In the genomic region with DNA sequence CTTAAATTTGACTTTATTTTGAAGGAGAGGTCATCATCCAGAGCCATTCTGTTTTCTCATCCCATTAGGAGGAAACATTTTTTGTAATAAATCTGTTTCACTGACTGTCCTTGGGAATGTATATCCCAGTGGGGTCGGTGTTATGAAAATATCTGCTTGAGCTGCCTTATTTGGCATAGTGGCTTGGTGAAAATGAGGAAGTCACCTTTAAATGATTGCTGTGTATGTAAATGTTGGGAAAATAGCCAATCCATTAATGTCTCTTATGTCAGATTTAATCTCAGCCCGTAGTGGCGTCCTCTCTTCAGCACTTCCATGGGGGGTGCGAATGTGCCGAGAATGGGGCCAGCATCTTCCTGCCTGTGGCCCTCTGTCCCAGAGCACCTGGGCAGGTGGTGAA, we compare ENCODE assay signal across 29 cellular contexts. TPM values are rescaled to one million over a fixed set of nuclear protein-coding genes. Genes with fewer than 3 reads are reported as not detected.
A peak's percentile ranks its signal among the peaks of the same experiment; 100 is the strongest.
DNase-seq lines count a peak whose midpoint lies in the region; ATAC-seq and TF ChIP-seq lines count a peak whose summit lies in the region.
"Had no signal": no experiment of that assay in that cellular context is flagged by ENCODE, and none has a peak within 500 bp of the region (broad histone marks: within the 10 kb centered on the region; RNA-seq: fewer than 3 reads in every experiment).

No MANE protein-coding gene starts in this region.

- no peak overlapping the region for H3K9ac ChIP-seq in endodermal cell (ENCODE audit: extremely low read depth, low read length, poor library complexity, severe bottlenecking)

- no peaks in the 10 kb centered on the region for H3K9me3 Mint-ChIP-seq in activated naive CD8-positive, alpha-beta T cell (ENCODE audit: low read depth)
- no peaks in the 10 kb centered on the region for H3K9me3 Mint-ChIP-seq in activated naive CD8-positive, alpha-beta T cell treated with anti-CD3 and anti-CD28 coated beads, Interleukin-2, amount 50 U/mL, for 24 hours
- H3K9me3 Mint-ChIP-seq in endodermal cell: no peaks in the 10 kb centered on the region
- H3K9me3 Mint-ChIP-seq: activated CD4-positive, alpha-beta T cell treated with anti-CD3 and anti-CD28 coated beads, Interleukin-2, amount 10 ng/mL, durations not matched to agents 7 days and 5 days; effector memory CD8-positive, alpha-beta T cell; HFFc6; IgD-negative memory B cell; T-helper 1 cell treated with Interleukin-12 subunit alpha and Interleukin-12 subunit beta and Interleukin-4 antibody, amounts not matched to agents 30 μg/mL and 1 μg/mL, for 36 hours had no signal

- no peak for DNase-seq in activated naive CD8-positive, alpha-beta T cell treated with anti-CD3 and anti-CD28 coated beads, Interleukin-2, amount 50 U/mL, for 24 hours
- DNase-seq in OCI-M1 (lab: John Stamatoyannopoulos, UW) (peak; percentile 43), endodermal cell (peak; percentile 76), sigmoid colon (peak; percentile 18), kidney glomerular epithelial cell (lab: John Stamatoyannopoulos, UW) (no peak), NCI-H82 treated with DMSO at 0.1 percent for 48 hours (lab: John Stamatoyannopoulos, UW; ENCODE audit: unreplicated experiment) (no peak)
- DNase-seq in stimulated activated CD4-positive, alpha-beta T cell treated with anti-CD3 and anti-CD28 coated beads, Interleukin-4, amount 100 ng/mL, for 1 hour: no peak
- DNase-seq: ACHN; activated CD4-positive, alpha-beta T cell treated with anti-CD3 and anti-CD28 coated beads, Interleukin-2, amount 10 ng/mL, durations not matched to agents 7 days and 5 days; activated CD8-positive, alpha-beta memory T cell treated with anti-CD3 and anti-CD28 coated beads, Interleukin-2, amount 10 ng/mL, durations not matched to agents 7 days and 5 days; activated naive CD4-positive, alpha-beta T cell treated with anti-CD3 and anti-CD28 coated beads, Interleukin-2, amount 50 U/mL, for 16 hours; activated T-cell treated with anti-CD3 and anti-CD28 coated beads, Interleukin-2, amount 50 U/mL, for 48 hours; caudate nucleus; COR-L47; cortex of kidney; DMS53; effector memory CD8-positive, alpha-beta T cell; HFFc6; NCI-H1417 treated with DMSO at 0.1 percent for 48 hours; NCI-H2081 treated with DMSO at 0.1 percent for 48 hours; NCI-H748 treated with DMSO at 0.1 percent for 48 hours; stimulated activated naive CD4-positive, alpha-beta T cell had no signal

- H3K27me3 ChIP-seq in endodermal cell (ENCODE audit: control insufficient read depth, insufficient read depth, low read length, poor library complexity, severe bottlenecking) (no peaks in the 10 kb centered on the region), sigmoid colon (no peaks in the 10 kb centered on the region)
- H3K27me3 ChIP-seq: ascending aorta had no signal

- TF ChIP-seq EP300 in sigmoid colon (IDR thresholded peaks at IDR 0.05): no peak

- H3K4me1 Mint-ChIP-seq in activated naive CD8-positive, alpha-beta T cell (ENCODE audit: low read depth): no peaks in the 10 kb centered on the region
- peaks cover 2% of the 10 kb centered on the region for H3K4me1 Mint-ChIP-seq in activated naive CD8-positive, alpha-beta T cell treated with anti-CD3 and anti-CD28 coated beads, Interleukin-2, amount 50 U/mL, for 24 hours
- peaks cover 18% of the 10 kb centered on the region for H3K4me1 Mint-ChIP-seq in endodermal cell
- H3K4me1 Mint-ChIP-seq: activated CD4-positive, alpha-beta T cell treated with anti-CD3 and anti-CD28 coated beads, Interleukin-2, amount 10 ng/mL, durations not matched to agents 7 days and 5 days; activated CD8-positive, alpha-beta memory T cell treated with anti-CD3 and anti-CD28 coated beads, Interleukin-2, amount 10 ng/mL, durations not matched to agents 7 days and 5 days had no signal

- TF ChIP-seq CTCF in endodermal cell (conservative IDR thresholded peaks at IDR 0.05): no peak
- TF ChIP-seq CTCF in sigmoid colon (IDR thresholded peaks at IDR 0.05): no peak

- H3K4me1 ChIP-seq in endodermal cell (ENCODE audit: control insufficient read depth, insufficient read depth, low read length) (no peaks in the 10 kb centered on the region), sigmoid colon (peaks cover 0 to 2% (median under 1%) of the 10 kb centered on the region in 4 donors)
- H3K4me1 ChIP-seq: ascending aorta had no signal

- peak overlapping the region; percentile 43 for H3K27ac Mint-ChIP-seq in activated naive CD8-positive, alpha-beta T cell
- no peak overlapping the region for H3K27ac Mint-ChIP-seq in activated naive CD8-positive, alpha-beta T cell treated with anti-CD3 and anti-CD28 coated beads, Interleukin-2, amount 50 U/mL, for 24 hours
- peak overlapping the region; percentile 74 for H3K27ac Mint-ChIP-seq in endodermal cell
- H3K27ac Mint-ChIP-seq: activated CD4-positive, alpha-beta T cell treated with anti-CD3 and anti-CD28 coated beads, Interleukin-2, amount 10 ng/mL, durations not matched to agents 7 days and 5 days; activated CD8-positive, alpha-beta memory T cell treated with anti-CD3 and anti-CD28 coated beads, Interleukin-2, amount 10 ng/mL, durations not matched to agents 7 days and 5 days; effector memory CD8-positive, alpha-beta T cell; HFFc6; IgD-negative memory B cell; progenitor cell of endocrine pancreas; T-helper 1 cell treated with Interleukin-12 subunit alpha and Interleukin-12 subunit beta and Interleukin-4 antibody, amounts not matched to agents 30 μg/mL and 1 μg/mL, for 36 hours had no signal

- H3K9me3 ChIP-seq in endodermal cell (ENCODE audit: control insufficient read depth, low read length) (no peaks in the 10 kb centered on the region), sigmoid colon (no peaks in the 10 kb centered on the region)
- H3K9me3 ChIP-seq: ascending aorta had no signal

- no peak for ATAC-seq in activated naive CD8-positive, alpha-beta T cell treated with anti-CD3 and anti-CD28 coated beads, Interleukin-2, amount 50 U/mL, for 24 hours
- ATAC-seq: activated CD8-positive, alpha-beta memory T cell treated with anti-CD3 and anti-CD28 coated beads, Interleukin-2, amount 10 ng/mL, durations not matched to agents 7 days and 5 days; effector memory CD8-positive, alpha-beta T cell had no signal

- intact Hi-C loops in sigmoid colon (cut with DNase I): no loop called here

- peaks cover 3% of the 10 kb centered on the region for H3K36me3 Mint-ChIP-seq in activated naive CD8-positive, alpha-beta T cell
- peaks cover 42% of the 10 kb centered on the region for H3K36me3 Mint-ChIP-seq in activated naive CD8-positive, alpha-beta T cell treated with anti-CD3 and anti-CD28 coated beads, Interleukin-2, amount 50 U/mL, for 24 hours (ENCODE audit: low read depth)
- H3K36me3 Mint-ChIP-seq in endodermal cell (ENCODE audit: low read depth): peaks cover 65% of the 10 kb centered on the region

- H3K27ac ChIP-seq in endodermal cell (ENCODE audit: low read depth, low read length) (no peak overlapping the region), sigmoid colon (no peak overlapping the region)
- H3K27ac ChIP-seq: ascending aorta, SK-N-MC, VCaP had no signal

- no peak overlapping the region for H3K4me3 Mint-ChIP-seq in activated naive CD8-positive, alpha-beta T cell
- no peak overlapping the region for H3K4me3 Mint-ChIP-seq in activated naive CD8-positive, alpha-beta T cell treated with anti-CD3 and anti-CD28 coated beads, Interleukin-2, amount 50 U/mL, for 24 hours
- no peak overlapping the region for H3K4me3 Mint-ChIP-seq in endodermal cell
- H3K4me3 Mint-ChIP-seq: activated CD4-positive, alpha-beta T cell treated with anti-CD3 and anti-CD28 coated beads, Interleukin-2, amount 10 ng/mL, durations not matched to agents 7 days and 5 days; activated CD8-positive, alpha-beta memory T cell treated with anti-CD3 and anti-CD28 coated beads, Interleukin-2, amount 10 ng/mL, durations not matched to agents 7 days and 5 days; effector memory CD8-positive, alpha-beta T cell; HFFc6; IgD-negative memory B cell; T-helper 1 cell treated with Interleukin-12 subunit alpha and Interleukin-12 subunit beta and Interleukin-4 antibody, amounts not matched to agents 30 μg/mL and 1 μg/mL, for 36 hours had no signal

- H3K27me3 Mint-ChIP-seq in activated naive CD8-positive, alpha-beta T cell: no peaks in the 10 kb centered on the region
- no peaks in the 10 kb centered on the region for H3K27me3 Mint-ChIP-seq in activated naive CD8-positive, alpha-beta T cell treated with anti-CD3 and anti-CD28 coated beads, Interleukin-2, amount 50 U/mL, for 24 hours
- H3K27me3 Mint-ChIP-seq in endodermal cell (ENCODE audit: insufficient read depth): no peaks in the 10 kb centered on the region
- H3K27me3 Mint-ChIP-seq: activated CD4-positive, alpha-beta T cell treated with anti-CD3 and anti-CD28 coated beads, Interleukin-2, amount 10 ng/mL, durations not matched to agents 7 days and 5 days; activated CD8-positive, alpha-beta memory T cell treated with anti-CD3 and anti-CD28 coated beads, Interleukin-2, amount 10 ng/mL, durations not matched to agents 7 days and 5 days; effector memory CD8-positive, alpha-beta T cell; IgD-negative memory B cell; progenitor cell of endocrine pancreas had no signal

- H3K4me3 ChIP-seq in endodermal cell (ENCODE audit: low read length) (no peak overlapping the region), sigmoid colon (no peak overlapping the region)
- H3K4me3 ChIP-seq: ascending aorta, SK-N-MC had no signal

- peaks cover 25% of the 10 kb centered on the region for H3K36me3 ChIP-seq in endodermal cell (ENCODE audit: control insufficient read depth, insufficient read depth, low read length)
- peaks cover 0 to 53% (median 16%) of the 10 kb centered on the region in 4 donors for H3K36me3 ChIP-seq in sigmoid colon

- WGBS in endodermal cell (ENCODE audit: insufficient coverage in 1 of 2, insufficient read length in 1 of 2), 2 experiments: 76 to 90% methylated on average over 4 to 5 of the region's 5 CpGs
- WGBS in sigmoid colon, 2 donors: 73 to 90% methylated on average over 5 of the region's 5 CpGs

- TF ChIP-seq POLR2A in sigmoid colon (IDR thresholded peaks at IDR 0.05): no peak

RNA-seq across cellular contexts. Expression of a gene that starts 57.6 kb away (rescaled TPM):
- 10 to 100 TPM; 39.5 to 45.5 TPM for total RNA-seq in endodermal cell
- 23.8 TPM for polyA plus RNA-seq in endodermal cell (2013, experiment 1 of 2)
- polyA plus RNA-seq in endodermal cell (2013, experiment 2 of 2): 20.0 TPM
- total RNA-seq in sigmoid colon: 10 to 100 TPM; 17.4 to 31.0 (median 23.0) TPM
- polyA plus RNA-seq in sigmoid colon: 10 to 100 TPM in 1 of 3 donors, 1 to 10 TPM in 2; 8.4 to 15.9 (median 8.8) TPM

Comparison
In these comparisons a context has a peak if more than half of its experiments do, and no peak if none do; other contexts are left out.
1. DNase-seq: peak in OCI-M1 (single experiment), endodermal cell (single experiment) and sigmoid colon (single experiment); none in activated naive CD8-positive, alpha-beta T cell treated with anti-CD3 and anti-CD28 coated beads, Interleukin-2, amount 50 U/mL, for 24 hours (single experiment), kidney glomerular epithelial cell (single experiment), NCI-H82 treated with DMSO at 0.1 percent for 48 hours (single experiment) and stimulated activated CD4-positive, alpha-beta T cell treated with anti-CD3 and anti-CD28 coated beads, Interleukin-4, amount 100 ng/mL, for 1 hour (single experiment).